8 cellular contexts compared by ENCODE assay signal in the genomic region with DNA sequence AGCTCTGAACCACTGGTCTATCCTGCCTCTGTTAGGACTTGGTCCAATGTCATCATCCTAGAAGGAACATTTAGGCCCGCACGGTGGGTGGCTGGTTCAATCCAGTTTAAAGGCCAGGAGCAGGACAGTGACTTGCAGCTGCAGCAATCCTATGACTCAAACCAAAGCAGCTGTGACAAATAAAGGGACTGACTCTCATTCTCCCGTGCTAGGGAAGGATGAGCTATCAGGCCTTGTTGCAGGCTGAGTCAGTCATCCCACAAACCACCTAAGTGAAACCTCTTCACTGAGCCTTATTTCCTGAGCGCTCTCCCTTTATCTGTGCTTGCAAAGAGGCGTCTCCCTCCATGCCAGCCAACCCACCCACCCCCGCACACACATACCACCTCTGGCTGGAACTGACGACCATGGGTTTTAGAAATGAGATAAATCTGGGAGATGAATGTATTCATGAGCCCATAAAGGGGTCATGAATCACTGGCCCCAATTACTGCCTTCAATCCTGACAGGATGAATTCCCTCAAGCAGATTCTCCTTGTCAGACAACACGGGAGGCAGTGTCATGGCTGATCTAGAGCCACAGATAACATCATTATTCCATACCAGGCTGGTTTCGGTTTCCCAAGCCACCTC.
A peak's percentile ranks its signal among the peaks of the same experiment; 100 is the strongest.
DNase-seq lines count a peak whose midpoint lies in the region; FAIRE-seq and TF ChIP-seq lines count a peak whose summit lies in the region.

No MANE protein-coding gene starts in this region.

- H3K4me1 Mint-ChIP-seq in brain (peaks cover 61% of the 10 kb centered on the region), osteocyte (ENCODE audit: unreplicated experiment) (peaks cover 33% of the 10 kb centered on the region), endothelial cell (ENCODE audit: unreplicated experiment) (peaks cover 18% of the 10 kb centered on the region)

- peak overlapping the region in 3 of 5 experiments; percentile 37 to 64 (median 48) for H3K4me3 Mint-ChIP-seq in brain
- H3K4me3 Mint-ChIP-seq in osteocyte (ENCODE audit: unreplicated experiment), result peak overlapping the region; percentile 8
- no peak overlapping the region for H3K4me3 Mint-ChIP-seq in endothelial cell (ENCODE audit: unreplicated experiment)

- in situ Hi-C loops in G401 (cut with HindIII; ENCODE audit: low sequenced_read_pairs), result no loop called here

- H3K9me3 Mint-ChIP-seq in brain (peaks cover 0 to 4% (median 0%) of the 10 kb centered on the region in 5 experiments), osteocyte (ENCODE audit: unreplicated experiment) (no peaks in the 10 kb centered on the region), endothelial cell (ENCODE audit: unreplicated experiment) (no peaks in the 10 kb centered on the region)

- DNase-seq in G401 (ENCODE audit: low spot score) (peak; percentile 34), HT1080 (ENCODE audit: low read depth) (peak; percentile 89), osteocyte (ENCODE audit: extremely low spot score, unreplicated experiment) (no peak), NCI-H526 (lab: John Stamatoyannopoulos, UW) (no peak), GM12892 (ENCODE audit: insufficient read length) (no peak), endothelial cell (ENCODE audit: low spot score) (no peak)
- DNase-seq in activated effector memory CD4-positive, alpha-beta T cell treated with anti-CD3 and anti-CD28 coated beads, Interleukin-2, amount 50 U/mL, for 16 hours, result no peak

- H3K27ac Mint-ChIP-seq in brain, result peak overlapping the region; percentile 69 to 98 (median 92)
- H3K27ac Mint-ChIP-seq in osteocyte (ENCODE audit: unreplicated experiment), result peak overlapping the region; percentile 65
- no peak overlapping the region for H3K27ac Mint-ChIP-seq in endothelial cell (ENCODE audit: unreplicated experiment)

- TF ChIP-seq CTCF in brain (conservative IDR thresholded peaks at IDR 0.05) (no peak), osteocyte (IDR thresholded peaks at IDR 0.05) (no peak), endothelial cell (IDR thresholded peaks at IDR 0.05; ENCODE audit: unreplicated experiment) (no peak)

- H3K27me3 Mint-ChIP-seq in brain, result peaks cover 4% of the 10 kb centered on the region
- H3K27me3 Mint-ChIP-seq in osteocyte (ENCODE audit: unreplicated experiment), result no peaks in the 10 kb centered on the region
- peaks cover 3% of the 10 kb centered on the region for H3K27me3 Mint-ChIP-seq in endothelial cell (ENCODE audit: unreplicated experiment)

- no peak for FAIRE-seq in GM12892 (lab: Jason Lieb, UNC)

- no peak for TF ChIP-seq POLR2A in GM12892 (IDR thresholded peaks at IDR 0.05; ENCODE audit: low read depth, low read length)

- no peaks in the 10 kb centered on the region for H3K36me3 Mint-ChIP-seq in brain
- H3K36me3 Mint-ChIP-seq in osteocyte (ENCODE audit: unreplicated experiment), result no peaks in the 10 kb centered on the region
- H3K36me3 Mint-ChIP-seq in endothelial cell (ENCODE audit: low read depth, unreplicated experiment), result no peaks in the 10 kb centered on the region

Comparison
In these comparisons a context has a peak if more than half of its experiments do, and no peak if none do; other contexts are left out.
1. DNase-seq: peak in G401 (single experiment) and HT1080 (single experiment); none in osteocyte (single experiment), NCI-H526 (0 of 2), activated effector memory CD4-positive, alpha-beta T cell treated with anti-CD3 and anti-CD28 coated beads, Interleukin-2, amount 50 U/mL, for 16 hours (single experiment), GM12892 (single experiment) and endothelial cell (single experiment).